ENCODE assay signal across 14 cellular contexts in the genomic region with DNA sequence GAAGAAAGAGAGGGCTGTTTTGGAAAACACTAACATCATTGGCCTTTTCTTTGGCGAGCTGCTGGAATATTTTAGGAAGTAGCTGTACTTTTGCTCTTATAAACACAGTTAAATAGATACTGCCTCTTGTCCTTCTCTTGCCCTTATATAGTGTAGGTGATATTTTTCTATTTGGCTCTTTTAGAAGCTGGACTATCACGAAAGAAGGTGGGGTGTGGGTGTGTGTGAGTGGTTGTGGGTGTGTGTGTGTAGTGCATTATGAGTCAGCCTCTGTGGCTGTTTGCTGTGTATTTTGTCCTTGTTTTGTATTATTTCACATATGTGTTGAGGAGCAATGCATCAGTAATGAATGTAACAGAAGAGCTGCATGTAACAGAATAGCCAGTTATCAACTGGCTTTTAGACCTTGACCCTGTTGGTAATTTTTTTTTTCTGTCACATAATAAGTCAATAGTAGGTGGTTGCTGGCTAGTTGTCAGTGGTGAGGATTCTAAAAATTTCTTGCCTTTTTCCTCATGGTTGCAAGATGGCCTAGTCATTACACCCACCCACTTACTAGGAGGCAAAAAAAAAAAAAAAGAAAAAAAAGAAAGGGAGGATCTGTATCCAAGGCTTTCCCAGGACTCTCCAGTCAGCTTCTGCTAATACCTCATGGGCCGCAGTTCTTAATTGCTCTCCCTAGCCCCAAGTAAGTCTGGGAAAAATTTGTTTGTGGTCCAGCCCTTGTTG. TPM values are rescaled to one million over a fixed set of nuclear protein-coding genes. Genes with fewer than 3 reads are reported as not detected.
DNase-seq lines count a peak whose midpoint lies in the region; ATAC-seq, FAIRE-seq and TF ChIP-seq lines count a peak whose summit lies in the region.
"Had no signal": no experiment of that assay in that cellular context is flagged by ENCODE, and none has a peak within 500 bp of the region (broad histone marks: within the 10 kb centered on the region; RNA-seq: fewer than 3 reads in every experiment).

No MANE protein-coding gene starts in this region.

- no peaks in the 10 kb centered on the region for H3K27me3 ChIP-seq in esophagus (ENCODE audit: control insufficient read depth in 1 of 2, insufficient read depth in 2 of 2, low read length in 2 of 2)

- TF ChIP-seq CTCF in A549 (IDR thresholded peaks at IDR 0.05) (no peak), omental fat pad (IDR thresholded peaks at IDR 0.05) (no peak)

- TF ChIP-seq RAD21 in A549 (conservative IDR thresholded peaks at IDR 0.05 in 1 of 2, IDR thresholded peaks at IDR 0.05 in 1 of 2) = no peak

- no peaks in the 10 kb centered on the region for H3K36me3 ChIP-seq in esophagus (ENCODE audit: control insufficient read depth in 2 of 2, insufficient read depth in 2 of 2, low read length in 1 of 2)

- H3K4me2 ChIP-seq in A549 = peak overlapping the region; percentile 17

- no peak for FAIRE-seq in A549 (lab: Jason Lieb, UNC)
- FAIRE-seq: kidney had no signal

- 55% methylated on average over 3 of the region's 3 CpGs for WGBS in A549 (ENCODE audit: missing lambda C conversion rate)
- WGBS in esophagus, 2 donors = 54 to 62% methylated on average over 3 of the region's 3 CpGs

- H3K9me3 ChIP-seq in A549 (no peaks in the 10 kb centered on the region), esophagus (ENCODE audit: control insufficient read depth in 2 of 2, insufficient read depth in 1 of 2, low read depth in 1 of 2, low read length in 1 of 2) (no peaks in the 10 kb centered on the region)

- H3K4me3 ChIP-seq in A549 (no peak overlapping the region), esophagus (ENCODE audit: low read depth in 1 of 2, low read length in 2 of 2) (no peak overlapping the region)
- H3K4me3 ChIP-seq: skin epidermis had no signal

- CTCF ChIA-PET in A549 (lab: Yijun Ruan, JAX) = interaction anchor here (0.6 to 1.0 kb wide), 3 partner anchors 16 to 111 kb away, joined by 3 to 4 read pairs (median 4); no protein-coding TSS in a partner anchor

- H3K27ac ChIP-seq in A549 (peak overlapping the region in 1 of 2 experiments; percentile 56; a peak in 1 of 6 replicates), esophagus (ENCODE audit: low read depth in 2 of 2, low read length in 1 of 2) (peak overlapping the region; percentile 33 to 59)

- no peak for TF ChIP-seq EP300 in A549 (IDR thresholded peaks at IDR 0.05)

- H3K4me1 ChIP-seq in A549 (peaks cover 42% of the 10 kb centered on the region), esophagus (ENCODE audit: control insufficient read depth in 2 of 2, insufficient read depth in 2 of 2, low read length in 1 of 2) (no peaks in the 10 kb centered on the region)

- ATAC-seq in A549 (no peak), HG02885 (IDR thresholded peaks at IDR 0.05; ENCODE audit: poor library complexity, unreplicated experiment) (peak; percentile 76), omental fat pad (ENCODE audit: low FRiP score) (peak; percentile 39), GM21576 (IDR thresholded peaks at IDR 0.05; ENCODE audit: unreplicated experiment) (no peak)
- ATAC-seq: SK-N-SH treated with all-trans-retinoic acid at 6 μM for 48 hours had no signal

- POLR2A ChIA-PET in A549 (lab: Yijun Ruan, JAX) = no interaction called here

- no peak for DNase-seq in A549 (ENCODE audit: low read depth in 1 of 2, low spot score in 1 of 2)
- DNase-seq in omental fat pad (ENCODE audit: low spot score) = no peak
- no peak for DNase-seq in NCI-H2196 (lab: John Stamatoyannopoulos, UW; ENCODE audit: unreplicated experiment)
- no peak for DNase-seq in GF-D8 (lab: John Stamatoyannopoulos, UW)
- DNase-seq in NOMO-1 treated with DMSO at 0.1 percent for 48 hours (lab: John Stamatoyannopoulos, UW; ENCODE audit: unreplicated experiment) = no peak
- DNase-seq: ACHN, cerebellar nuclear complex, kidney, NCI-H2171 treated with DMSO at 0.1 percent for 48 hours had no signal

- TF ChIP-seq POLR2A in A549 (IDR thresholded peaks at IDR 0.05; ENCODE audit: low read length) = no peak

TF ChIP-seq in A549, 52 proteins besides CTCF, POLR2A, EP300 and RAD21:
- TF ChIP-seq CEBPB (IDR thresholded peaks at IDR 0.05) = no peak
- TF ChIP-seq RNF2 (IDR thresholded peaks at IDR 0.05; ENCODE audit: borderline replicate concordance, low read depth) = no peak
- no peak for TF ChIP-seq HES2 (IDR thresholded peaks at IDR 0.05)
- no peak for TF ChIP-seq FOSB (CRISPR knock-in tag; IDR thresholded peaks at IDR 0.05)
- no peak for TF ChIP-seq MYC (IDR thresholded peaks at IDR 0.05; ENCODE audit: borderline replicate concordance, low read length)
- TF ChIP-seq SMC3 (IDR thresholded peaks at IDR 0.05) = no peak
- no peak for TF ChIP-seq MAFK (IDR thresholded peaks at IDR 0.05; ENCODE audit: partially characterized antibody)
- TF ChIP-seq POLR2AphosphoS2 (conservative IDR thresholded peaks at IDR 0.05; ENCODE audit: low read length) = no peak
- TF ChIP-seq FOXS1 (CRISPR knock-in tag; IDR thresholded peaks at IDR 0.05) = no peak
- TF ChIP-seq RARB (CRISPR knock-in tag; IDR thresholded peaks at IDR 0.05) = no peak
- TF ChIP-seq, protein P1, sequence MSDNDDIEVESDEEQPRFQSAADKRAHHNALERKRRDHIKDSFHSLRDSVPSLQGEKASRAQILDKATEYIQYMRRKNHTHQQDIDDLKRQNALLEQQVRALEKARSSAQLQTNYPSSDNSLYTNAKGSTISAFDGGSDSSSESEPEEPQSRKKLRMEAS (IDR thresholded peaks at IDR 0.05) = no peak
- TF ChIP-seq HOXB13 (CRISPR knock-in tag; IDR thresholded peaks at IDR 0.05; ENCODE audit: low read depth) = no peak
TF ChIP-seq in A549: peak in this region for 0.

RNA-seq across cellular contexts. Expression of gene ARHGAP10, which starts 23.8 kb away (rescaled TPM):
- polyA plus RNA-seq in A549 (2011; rRNA removed) = 6.0 and 7.2 TPM in 2 replicates
- 6.1 TPM in 2 replicates for polyA plus RNA-seq in A549 (2012; cell fraction: cytosol; rRNA removed)
- 7.2 and 10.1 TPM in 2 replicates for polyA plus RNA-seq in A549 (2012; cell fraction: nucleus; rRNA removed)
- polyA plus RNA-seq in A549 (2017; fragmentation: RNase III; extraction: RNeasy Plus Mini Kit Qiagen cat#74134 plus additional on column Dnase treatment) = 7.0 to 8.1 TPM (median 7.5 TPM) in 3 replicates
- 7.3 and 8.7 TPM in 2 replicates for polyA minus RNA-seq in A549 (2011; rRNA and poly(A)+ RNA removed)
- 10 to 100 TPM; 31.2 to 53.9 TPM for polyA plus RNA-seq in esophagus
- 10 to 100 TPM; 48.7 to 96.2 (median 57.0) TPM for total RNA-seq in omental fat pad

Comparison
In these comparisons a context has a peak if more than half of its experiments do, and no peak if none do; other contexts are left out.
1. ATAC-seq: peak in HG02885 (single experiment) and omental fat pad (single experiment); none in A549 (0 of 2) and GM21576 (single experiment).